Comparison of ENCODE assay signal across 1 cellular context in the genomic region with DNA sequence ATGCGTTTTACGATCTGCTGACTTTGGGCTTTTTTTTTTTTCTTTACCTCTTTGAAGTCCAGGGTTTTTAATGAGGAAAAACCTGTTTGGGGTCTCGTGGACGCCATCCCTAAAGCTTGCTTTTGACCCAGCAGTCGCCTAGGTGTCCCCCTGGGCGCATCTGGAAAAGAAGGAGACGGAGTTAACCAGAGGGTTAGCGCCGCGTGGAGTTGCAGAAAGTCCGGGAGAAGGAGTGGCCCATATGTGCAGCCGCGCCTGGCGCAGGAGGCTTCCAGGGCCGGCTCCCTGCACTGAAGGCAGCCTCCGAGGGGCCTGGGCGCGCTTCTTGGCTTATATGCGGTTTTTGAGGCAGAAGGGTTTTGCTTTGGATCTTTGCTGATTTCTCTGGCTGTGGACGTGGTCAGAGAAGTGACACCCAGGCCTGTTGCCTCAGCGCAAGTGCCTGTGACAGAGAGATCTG.
TF ChIP-seq lines count a peak whose summit lies in the region.

No MANE protein-coding gene starts in this region.

TF ChIP-seq in HepG2, 621 proteins besides CTCF, POLR2A, EP300 and RAD21 (continued from another document and continues in another):
- TF ChIP-seq ZNF777 (CRISPR knock-in tag; IDR thresholded peaks at IDR 0.05) (0 out of 2 replicates have a peak, but pooled peaks have one; percentile 2), ZNF274 (CRISPR knock-in tag; IDR thresholded peaks at IDR 0.05) (no peak), ZNF431 (CRISPR knock-in tag; IDR thresholded peaks at IDR 0.05; ENCODE audit: borderline replicate concordance, low read depth) (no peak), FOXA1 (IDR thresholded peaks at IDR 0.05) (no peak), FOXA1 (CRISPR knock-in tag; IDR thresholded peaks at IDR 0.05) (no peak), ZFAT (CRISPR knock-in tag; conservative IDR thresholded peaks at IDR 0.05) (no peak), SMARCE1 (IDR thresholded peaks at IDR 0.05; ENCODE audit: borderline replicate concordance) (no peak), U2AF2 (IDR thresholded peaks at IDR 0.05; ENCODE audit: low read depth, low read length) (no peak), ZFP36 (IDR thresholded peaks at IDR 0.05; ENCODE audit: borderline replicate concordance, low read depth, low read length, partially characterized antibody) (no peak), GATAD1 (CRISPR knock-in tag; IDR thresholded peaks at IDR 0.05) (no peak), ZNF724P (CRISPR knock-in tag; IDR thresholded peaks at IDR 0.05; ENCODE audit: borderline replicate concordance) (no peak), DMAP1 (CRISPR knock-in tag; IDR thresholded peaks at IDR 0.05) (no peak), ZNF460 (CRISPR knock-in tag; IDR thresholded peaks at IDR 0.05; ENCODE audit: borderline replicate concordance) (no peak), THYN1 (CRISPR knock-in tag; IDR thresholded peaks at IDR 0.05; ENCODE audit: borderline replicate concordance, low read depth) (no peak), HIVEP1 (CRISPR knock-in tag; IDR thresholded peaks at IDR 0.05) (peak; percentile 3; the same call in 1 of the 2 replicates), AGO1 (IDR thresholded peaks at IDR 0.05; ENCODE audit: low read depth, low read length, poor library complexity, severe bottlenecking) (no peak), PAF1 (CRISPR knock-in tag; IDR thresholded peaks at IDR 0.05) (no peak), CAMTA2 (CRISPR knock-in tag; IDR thresholded peaks at IDR 0.05; ENCODE audit: borderline replicate concordance) (no peak), ZNF205 (CRISPR knock-in tag; IDR thresholded peaks at IDR 0.05) (no peak), REPIN1 (CRISPR knock-in tag; IDR thresholded peaks at IDR 0.05; ENCODE audit: borderline replicate concordance, low read depth) (0 out of 2 replicates have a peak, but pooled peaks have one; percentile 4), ZNF337 (CRISPR knock-in tag; IDR thresholded peaks at IDR 0.05; ENCODE audit: borderline replicate concordance, low read depth) (no peak), ZNF451 (CRISPR knock-in tag; IDR thresholded peaks at IDR 0.05) (no peak), NR2F1 (CRISPR knock-in tag; IDR thresholded peaks at IDR 0.05) (no peak), ZBTB38 (CRISPR knock-in tag; IDR thresholded peaks at IDR 0.05) (no peak), NFATC3 (CRISPR knock-in tag; IDR thresholded peaks at IDR 0.05) (no peak), RCOR2 (CRISPR knock-in tag; IDR thresholded peaks at IDR 0.05) (peak; percentile 21; the same call in 1 of the 2 replicates)
- TF ChIP-seq, protein P1, sequence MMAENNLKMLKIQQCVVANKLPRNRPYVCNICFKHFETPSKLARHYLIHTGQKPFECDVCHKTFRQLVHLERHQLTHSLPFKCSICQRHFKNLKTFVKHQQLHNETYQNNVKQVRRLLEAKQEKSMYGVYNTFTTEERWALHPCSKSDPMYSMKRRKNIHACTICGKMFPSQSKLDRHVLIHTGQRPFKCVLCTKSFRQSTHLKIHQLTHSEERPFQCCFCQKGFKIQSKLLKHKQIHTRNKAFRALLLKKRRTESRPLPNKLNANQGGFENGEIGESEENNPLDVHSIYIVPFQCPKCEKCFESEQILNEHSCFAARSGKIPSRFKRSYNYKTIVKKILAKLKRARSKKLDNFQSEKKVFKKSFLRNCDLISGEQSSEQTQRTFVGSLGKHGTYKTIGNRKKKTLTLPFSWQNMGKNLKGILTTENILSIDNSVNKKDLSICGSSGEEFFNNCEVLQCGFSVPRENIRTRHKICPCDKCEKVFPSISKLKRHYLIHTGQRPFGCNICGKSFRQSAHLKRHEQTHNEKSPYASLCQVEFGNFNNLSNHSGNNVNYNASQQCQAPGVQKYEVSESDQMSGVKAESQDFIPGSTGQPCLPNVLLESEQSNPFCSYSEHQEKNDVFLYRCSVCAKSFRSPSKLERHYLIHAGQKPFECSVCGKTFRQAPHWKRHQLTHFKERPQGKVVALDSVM (CRISPR knock-in tag; IDR thresholded peaks at IDR 0.05): no peak; the same call in 1 of the 2 replicates
- TF ChIP-seq, protein P2, sequence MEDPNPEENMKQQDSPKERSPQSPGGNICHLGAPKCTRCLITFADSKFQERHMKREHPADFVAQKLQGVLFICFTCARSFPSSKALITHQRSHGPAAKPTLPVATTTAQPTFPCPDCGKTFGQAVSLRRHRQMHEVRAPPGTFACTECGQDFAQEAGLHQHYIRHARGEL (CRISPR knock-in tag; IDR thresholded peaks at IDR 0.05): no peak
- TF ChIP-seq, protein P3, sequence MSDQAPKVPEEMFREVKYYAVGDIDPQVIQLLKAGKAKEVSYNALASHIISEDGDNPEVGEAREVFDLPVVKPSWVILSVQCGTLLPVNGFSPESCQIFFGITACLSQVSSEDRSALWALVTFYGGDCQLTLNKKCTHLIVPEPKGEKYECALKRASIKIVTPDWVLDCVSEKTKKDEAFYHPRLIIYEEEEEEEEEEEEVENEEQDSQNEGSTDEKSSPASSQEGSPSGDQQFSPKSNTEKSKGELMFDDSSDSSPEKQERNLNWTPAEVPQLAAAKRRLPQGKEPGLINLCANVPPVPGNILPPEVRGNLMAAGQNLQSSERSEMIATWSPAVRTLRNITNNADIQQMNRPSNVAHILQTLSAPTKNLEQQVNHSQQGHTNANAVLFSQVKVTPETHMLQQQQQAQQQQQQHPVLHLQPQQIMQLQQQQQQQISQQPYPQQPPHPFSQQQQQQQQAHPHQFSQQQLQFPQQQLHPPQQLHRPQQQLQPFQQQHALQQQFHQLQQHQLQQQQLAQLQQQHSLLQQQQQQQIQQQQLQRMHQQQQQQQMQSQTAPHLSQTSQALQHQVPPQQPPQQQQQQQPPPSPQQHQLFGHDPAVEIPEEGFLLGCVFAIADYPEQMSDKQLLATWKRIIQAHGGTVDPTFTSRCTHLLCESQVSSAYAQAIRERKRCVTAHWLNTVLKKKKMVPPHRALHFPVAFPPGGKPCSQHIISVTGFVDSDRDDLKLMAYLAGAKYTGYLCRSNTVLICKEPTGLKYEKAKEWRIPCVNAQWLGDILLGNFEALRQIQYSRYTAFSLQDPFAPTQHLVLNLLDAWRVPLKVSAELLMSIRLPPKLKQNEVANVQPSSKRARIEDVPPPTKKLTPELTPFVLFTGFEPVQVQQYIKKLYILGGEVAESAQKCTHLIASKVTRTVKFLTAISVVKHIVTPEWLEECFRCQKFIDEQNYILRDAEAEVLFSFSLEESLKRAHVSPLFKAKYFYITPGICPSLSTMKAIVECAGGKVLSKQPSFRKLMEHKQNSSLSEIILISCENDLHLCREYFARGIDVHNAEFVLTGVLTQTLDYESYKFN (CRISPR knock-in tag; conservative IDR thresholded peaks at IDR 0.05): no peak
- TF ChIP-seq, protein P4, sequence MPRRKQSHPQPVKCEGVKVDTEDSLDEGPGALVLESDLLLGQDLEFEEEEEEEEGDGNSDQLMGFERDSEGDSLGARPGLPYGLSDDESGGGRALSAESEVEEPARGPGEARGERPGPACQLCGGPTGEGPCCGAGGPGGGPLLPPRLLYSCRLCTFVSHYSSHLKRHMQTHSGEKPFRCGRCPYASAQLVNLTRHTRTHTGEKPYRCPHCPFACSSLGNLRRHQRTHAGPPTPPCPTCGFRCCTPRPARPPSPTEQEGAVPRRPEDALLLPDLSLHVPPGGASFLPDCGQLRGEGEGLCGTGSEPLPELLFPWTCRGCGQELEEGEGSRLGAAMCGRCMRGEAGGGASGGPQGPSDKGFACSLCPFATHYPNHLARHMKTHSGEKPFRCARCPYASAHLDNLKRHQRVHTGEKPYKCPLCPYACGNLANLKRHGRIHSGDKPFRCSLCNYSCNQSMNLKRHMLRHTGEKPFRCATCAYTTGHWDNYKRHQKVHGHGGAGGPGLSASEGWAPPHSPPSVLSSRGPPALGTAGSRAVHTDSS (CRISPR knock-in tag; conservative IDR thresholded peaks at IDR 0.05): no peak
- TF ChIP-seq, protein P5, sequence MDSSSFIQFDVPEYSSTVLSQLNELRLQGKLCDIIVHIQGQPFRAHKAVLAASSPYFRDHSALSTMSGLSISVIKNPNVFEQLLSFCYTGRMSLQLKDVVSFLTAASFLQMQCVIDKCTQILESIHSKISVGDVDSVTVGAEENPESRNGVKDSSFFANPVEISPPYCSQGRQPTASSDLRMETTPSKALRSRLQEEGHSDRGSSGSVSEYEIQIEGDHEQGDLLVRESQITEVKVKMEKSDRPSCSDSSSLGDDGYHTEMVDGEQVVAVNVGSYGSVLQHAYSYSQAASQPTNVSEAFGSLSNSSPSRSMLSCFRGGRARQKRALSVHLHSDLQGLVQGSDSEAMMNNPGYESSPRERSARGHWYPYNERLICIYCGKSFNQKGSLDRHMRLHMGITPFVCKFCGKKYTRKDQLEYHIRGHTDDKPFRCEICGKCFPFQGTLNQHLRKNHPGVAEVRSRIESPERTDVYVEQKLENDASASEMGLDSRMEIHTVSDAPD (CRISPR knock-in tag; IDR thresholded peaks at IDR 0.05): no peak
- TF ChIP-seq, protein P6, sequence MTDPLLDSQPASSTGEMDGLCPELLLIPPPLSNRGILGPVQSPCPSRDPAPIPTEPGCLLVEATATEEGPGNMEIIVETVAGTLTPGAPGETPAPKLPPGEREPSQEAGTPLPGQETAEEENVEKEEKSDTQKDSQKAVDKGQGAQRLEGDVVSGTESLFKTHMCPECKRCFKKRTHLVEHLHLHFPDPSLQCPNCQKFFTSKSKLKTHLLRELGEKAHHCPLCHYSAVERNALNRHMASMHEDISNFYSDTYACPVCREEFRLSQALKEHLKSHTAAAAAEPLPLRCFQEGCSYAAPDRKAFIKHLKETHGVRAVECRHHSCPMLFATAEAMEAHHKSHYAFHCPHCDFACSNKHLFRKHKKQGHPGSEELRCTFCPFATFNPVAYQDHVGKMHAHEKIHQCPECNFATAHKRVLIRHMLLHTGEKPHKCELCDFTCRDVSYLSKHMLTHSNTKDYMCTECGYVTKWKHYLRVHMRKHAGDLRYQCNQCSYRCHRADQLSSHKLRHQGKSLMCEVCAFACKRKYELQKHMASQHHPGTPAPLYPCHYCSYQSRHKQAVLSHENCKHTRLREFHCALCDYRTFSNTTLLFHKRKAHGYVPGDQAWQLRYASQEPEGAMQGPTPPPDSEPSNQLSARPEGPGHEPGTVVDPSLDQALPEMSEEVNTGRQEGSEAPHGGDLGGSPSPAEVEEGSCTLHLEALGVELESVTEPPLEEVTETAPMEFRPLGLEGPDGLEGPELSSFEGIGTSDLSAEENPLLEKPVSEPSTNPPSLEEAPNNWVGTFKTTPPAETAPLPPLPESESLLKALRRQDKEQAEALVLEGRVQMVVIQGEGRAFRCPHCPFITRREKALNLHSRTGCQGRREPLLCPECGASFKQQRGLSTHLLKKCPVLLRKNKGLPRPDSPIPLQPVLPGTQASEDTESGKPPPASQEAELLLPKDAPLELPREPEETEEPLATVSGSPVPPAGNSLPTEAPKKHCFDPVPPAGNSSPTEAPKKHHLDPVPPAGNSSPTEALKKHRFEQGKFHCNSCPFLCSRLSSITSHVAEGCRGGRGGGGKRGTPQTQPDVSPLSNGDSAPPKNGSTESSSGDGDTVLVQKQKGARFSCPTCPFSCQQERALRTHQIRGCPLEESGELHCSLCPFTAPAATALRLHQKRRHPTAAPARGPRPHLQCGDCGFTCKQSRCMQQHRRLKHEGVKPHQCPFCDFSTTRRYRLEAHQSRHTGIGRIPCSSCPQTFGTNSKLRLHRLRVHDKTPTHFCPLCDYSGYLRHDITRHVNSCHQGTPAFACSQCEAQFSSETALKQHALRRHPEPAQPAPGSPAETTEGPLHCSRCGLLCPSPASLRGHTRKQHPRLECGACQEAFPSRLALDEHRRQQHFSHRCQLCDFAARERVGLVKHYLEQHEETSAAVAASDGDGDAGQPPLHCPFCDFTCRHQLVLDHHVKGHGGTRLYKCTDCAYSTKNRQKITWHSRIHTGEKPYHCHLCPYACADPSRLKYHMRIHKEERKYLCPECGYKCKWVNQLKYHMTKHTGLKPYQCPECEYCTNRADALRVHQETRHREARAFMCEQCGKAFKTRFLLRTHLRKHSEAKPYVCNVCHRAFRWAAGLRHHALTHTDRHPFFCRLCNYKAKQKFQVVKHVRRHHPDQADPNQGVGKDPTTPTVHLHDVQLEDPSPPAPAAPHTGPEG (CRISPR knock-in tag; IDR thresholded peaks at IDR 0.05): no peak
- TF ChIP-seq, protein P7, sequence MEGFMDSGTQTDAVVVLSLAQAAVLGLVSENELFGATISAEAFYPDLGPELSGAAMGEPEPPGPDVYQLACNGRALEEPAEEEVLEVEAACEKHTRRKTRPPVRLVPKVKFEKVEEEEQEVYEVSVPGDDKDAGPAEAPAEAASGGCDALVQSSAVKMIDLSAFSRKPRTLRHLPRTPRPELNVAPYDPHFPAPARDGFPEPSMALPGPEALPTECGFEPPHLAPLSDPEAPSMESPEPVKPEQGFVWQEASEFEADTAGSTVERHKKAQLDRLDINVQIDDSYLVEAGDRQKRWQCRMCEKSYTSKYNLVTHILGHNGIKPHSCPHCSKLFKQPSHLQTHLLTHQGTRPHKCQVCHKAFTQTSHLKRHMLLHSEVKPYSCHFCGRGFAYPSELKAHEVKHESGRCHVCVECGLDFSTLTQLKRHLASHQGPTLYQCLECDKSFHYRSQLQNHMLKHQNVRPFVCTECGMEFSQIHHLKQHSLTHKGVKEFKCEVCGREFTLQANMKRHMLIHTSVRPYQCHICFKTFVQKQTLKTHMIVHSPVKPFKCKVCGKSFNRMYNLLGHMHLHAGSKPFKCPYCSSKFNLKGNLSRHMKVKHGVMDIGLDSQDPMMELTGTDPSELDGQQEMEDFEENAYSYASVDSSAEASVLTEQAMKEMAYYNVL (CRISPR knock-in tag; IDR thresholded peaks at IDR 0.05; ENCODE audit: borderline replicate concordance): 0 out of 2 replicates have a peak, but pooled peaks have one; percentile 4
- TF ChIP-seq, protein P8, sequence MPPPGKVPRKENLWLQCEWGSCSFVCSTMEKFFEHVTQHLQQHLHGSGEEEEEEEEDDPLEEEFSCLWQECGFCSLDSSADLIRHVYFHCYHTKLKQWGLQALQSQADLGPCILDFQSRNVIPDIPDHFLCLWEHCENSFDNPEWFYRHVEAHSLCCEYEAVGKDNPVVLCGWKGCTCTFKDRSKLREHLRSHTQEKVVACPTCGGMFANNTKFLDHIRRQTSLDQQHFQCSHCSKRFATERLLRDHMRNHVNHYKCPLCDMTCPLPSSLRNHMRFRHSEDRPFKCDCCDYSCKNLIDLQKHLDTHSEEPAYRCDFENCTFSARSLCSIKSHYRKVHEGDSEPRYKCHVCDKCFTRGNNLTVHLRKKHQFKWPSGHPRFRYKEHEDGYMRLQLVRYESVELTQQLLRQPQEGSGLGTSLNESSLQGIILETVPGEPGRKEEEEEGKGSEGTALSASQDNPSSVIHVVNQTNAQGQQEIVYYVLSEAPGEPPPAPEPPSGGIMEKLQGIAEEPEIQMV (CRISPR knock-in tag; IDR thresholded peaks at IDR 0.05; ENCODE audit: low read depth): no peak
- TF ChIP-seq, protein P9, sequence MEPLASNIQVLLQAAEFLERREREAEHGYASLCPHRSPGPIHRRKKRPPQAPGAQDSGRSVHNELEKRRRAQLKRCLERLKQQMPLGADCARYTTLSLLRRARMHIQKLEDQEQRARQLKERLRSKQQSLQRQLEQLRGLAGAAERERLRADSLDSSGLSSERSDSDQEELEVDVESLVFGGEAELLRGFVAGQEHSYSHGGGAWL (CRISPR knock-in tag; IDR thresholded peaks at IDR 0.05): 0 out of 2 replicates have a peak, but pooled peaks have one; percentile 11
- TF ChIP-seq, protein P10, sequence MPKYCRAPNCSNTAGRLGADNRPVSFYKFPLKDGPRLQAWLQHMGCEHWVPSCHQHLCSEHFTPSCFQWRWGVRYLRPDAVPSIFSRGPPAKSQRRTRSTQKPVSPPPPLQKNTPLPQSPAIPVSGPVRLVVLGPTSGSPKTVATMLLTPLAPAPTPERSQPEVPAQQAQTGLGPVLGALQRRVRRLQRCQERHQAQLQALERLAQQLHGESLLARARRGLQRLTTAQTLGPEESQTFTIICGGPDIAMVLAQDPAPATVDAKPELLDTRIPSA (CRISPR knock-in tag; IDR thresholded peaks at IDR 0.05; ENCODE audit: borderline replicate concordance): no peak
